24 cellular contexts compared by ENCODE assay signal in genomic region chr5:1069720-1070088, GRCh38.
"Had no signal": no experiment of that assay in that cellular context is flagged by ENCODE, and none has a peak within 500 bp of the region (broad histone marks: within the 10 kb centered on the region; RNA-seq: fewer than 3 reads in every experiment).

No MANE protein-coding gene starts in this region.

- H3K4me3 Mint-ChIP-seq: immature natural killer cell, mesothelial cell of epicardium had no signal

- H3K4me1 ChIP-seq: esophagus squamous epithelium, gastroesophageal sphincter, left lung, lower lobe of right lung had no signal

- H3K9me3 ChIP-seq: esophagus squamous epithelium, gastroesophageal sphincter, heart left ventricle, left lung, lower lobe of right lung, mucosa of descending colon had no signal

- FAIRE-seq: colon, endothelial cell of umbilical vein, kidney had no signal

- H3K27ac ChIP-seq: coronary artery, dorsolateral prefrontal cortex, esophagus squamous epithelium, gastroesophageal sphincter, hepatocyte, left lung, lower lobe of right lung had no signal

- H3K27ac Mint-ChIP-seq: immature natural killer cell, mesothelial cell of epicardium had no signal

- H3K27me3 ChIP-seq: dorsolateral prefrontal cortex, esophagus squamous epithelium, gastroesophageal sphincter, heart left ventricle, hepatocyte, left lung had no signal

- H3K36me3 Mint-ChIP-seq: immature natural killer cell had no signal

- H2AFZ ChIP-seq: hepatocyte had no signal

- H3K79me2 ChIP-seq: hepatocyte had no signal

- H3K9me3 Mint-ChIP-seq: immature natural killer cell, mesothelial cell of epicardium had no signal

- ATAC-seq: left colon, mucosa of descending colon had no signal

- DNase-seq: dermis blood vessel endothelial cell; dorsolateral prefrontal cortex; effector CD4-positive, alpha-beta T cell; effector memory CD4-positive, alpha-beta T cell; esophagus squamous epithelium; foreskin fibroblast; foreskin melanocyte; hypothalamus; immature natural killer cell; islet precursor cell; kidney; kidney glomerular epithelial cell; left colon; lower lobe of right lung; mesenchymal stem cell had no signal

- H3K4me3 ChIP-seq: coronary artery, dorsolateral prefrontal cortex, esophagus squamous epithelium, gastroesophageal sphincter, heart left ventricle, hepatocyte, left lung, lower lobe of right lung, mucosa of descending colon had no signal

- H3K4me1 Mint-ChIP-seq: immature natural killer cell, mesothelial cell of epicardium had no signal

- H3K4me2 ChIP-seq: hepatocyte had no signal
